Comparison of ENCODE assay signal across 8 cellular contexts in genomic region chr3:105868450-105868744, GRCh38. TPM values are rescaled to one million over a fixed set of nuclear protein-coding genes. Genes with fewer than 3 reads are reported as not detected.
DNase-seq lines count a peak whose midpoint lies in the region; ATAC-seq and TF ChIP-seq lines count a peak whose summit lies in the region.

No MANE protein-coding gene starts in this region.

- peaks cover 4 to 51% (median 6%) of the 10 kb centered on the region in 3 donors for H3K4me1 ChIP-seq in gastroesophageal sphincter

- peak overlapping the region; percentile 58 for H2AFZ ChIP-seq in neural cell (ENCODE audit: low read depth, low read length)

- no peaks in the 10 kb centered on the region for H3F3A ChIP-seq in neural cell (ENCODE audit: insufficient read depth, low read length, poor library complexity, severe bottlenecking)

- no peak for TF ChIP-seq POLR2A in gastroesophageal sphincter (IDR thresholded peaks at IDR 0.05)

- no peak for TF ChIP-seq RAD21 in neural cell (conservative IDR thresholded peaks at IDR 0.05)

- TF ChIP-seq EP300 in gastroesophageal sphincter (IDR thresholded peaks at IDR 0.05) (no peak), neural cell (conservative IDR thresholded peaks at IDR 0.05; ENCODE audit: poor library complexity, severe bottlenecking) (no peak)

- H3K4me3 ChIP-seq in gastroesophageal sphincter: peak overlapping the region; percentile 81 to 91
- peak overlapping the region; percentile 87 for H3K4me3 ChIP-seq in neural cell (ENCODE audit: low read length)

- H3K79me2 ChIP-seq in neural cell (replicated peaks; ENCODE audit: insufficient read depth, low read length): peaks cover 56% of the 10 kb centered on the region

- peak; percentile 37 for ATAC-seq in gastroesophageal sphincter

- WGBS in gastroesophageal sphincter (ENCODE audit: low coverage in 1 of 2), 2 donors: 0% methylated on average over 1 of the region's 27 CpGs; no CpG with 5 or more reads in 1 of the 2 donors

- H4K20me1 ChIP-seq in neural cell (ENCODE audit: insufficient read depth): no peaks in the 10 kb centered on the region

- H3K9me3 ChIP-seq in gastroesophageal sphincter (no peaks in the 10 kb centered on the region), neural cell (ENCODE audit: low read length) (no peaks in the 10 kb centered on the region)

- H3K27me3 ChIP-seq in gastroesophageal sphincter: no peaks in the 10 kb centered on the region
- no peaks in the 10 kb centered on the region for H3K27me3 ChIP-seq in neural cell (ENCODE audit: insufficient read depth, low read depth, low read length)

- peak; percentile 74 for DNase-seq in NCI-H82 (lab: John Stamatoyannopoulos, UW)
- no peak for DNase-seq in NCI-H82 treated with DMSO at 0.1 percent for 48 hours (lab: John Stamatoyannopoulos, UW; ENCODE audit: unreplicated experiment)
- peak; percentile 53 for DNase-seq in HCEC 1CT
- peak; percentile 44 for DNase-seq in NCI-H1105 treated with DMSO at 0.1 percent for 48 hours (lab: John Stamatoyannopoulos, UW)
- DNase-seq in activated naive CD4-positive, alpha-beta T cell treated with Interleukin-2 at 50 U/mL for 16 hours: peak; percentile 38
- DNase-seq in NCI-H1694 (lab: John Stamatoyannopoulos, UW): no peak

- no peaks in the 10 kb centered on the region for H3K9me2 ChIP-seq in neural cell (ENCODE audit: insufficient read depth, low read length)

- H3K36me3 ChIP-seq in gastroesophageal sphincter (no peaks in the 10 kb centered on the region), neural cell (ENCODE audit: insufficient read depth, low read length) (no peaks in the 10 kb centered on the region)

- H3K4me2 ChIP-seq in neural cell (ENCODE audit: low read length): peak overlapping the region; percentile 81

- H3K9ac ChIP-seq in neural cell (ENCODE audit: low read length): peak overlapping the region; percentile 90

- H3K27ac ChIP-seq in gastroesophageal sphincter (peak overlapping the region; percentile 94 to 98 (median 96)), neural cell (ENCODE audit: low read length) (peak overlapping the region; percentile 96)

- TF ChIP-seq CTCF in gastroesophageal sphincter (IDR thresholded peaks at IDR 0.05) (no peak), neural cell (IDR thresholded peaks at IDR 0.05; ENCODE audit: poor library complexity, severe bottlenecking) (no peak)

TF ChIP-seq in neural cell, 6 proteins besides CTCF, POLR2A, EP300 and RAD21:
- peak; percentile 50 for TF ChIP-seq SMC3 (conservative IDR thresholded peaks at IDR 0.05; ENCODE audit: poor library complexity)
- no peak for TF ChIP-seq EZH2 (IDR thresholded peaks at IDR 0.05; ENCODE audit: borderline replicate concordance, insufficient read depth, low read length, poor library complexity, severe bottlenecking)

RNA-seq across cellular contexts. Expression of gene CBLB, which starts 0.4 kb away (rescaled TPM):
- 10 to 100 TPM; 27.4 to 59.4 (median 40.4) TPM for total RNA-seq in gastroesophageal sphincter
- polyA plus RNA-seq in neural cell: 32.6 and 36.4 TPM in 2 replicates
- 120 and 212 TPM in 2 replicates for polyA minus RNA-seq in neural cell

Comparison
In these comparisons a context has a peak if more than half of its experiments do, and no peak if none do; other contexts are left out.
1. DNase-seq: peak in NCI-H82 (single experiment), HCEC 1CT (single experiment), NCI-H1105 treated with DMSO at 0.1 percent for 48 hours (single experiment) and activated naive CD4-positive, alpha-beta T cell treated with Interleukin-2 at 50 U/mL for 16 hours (single experiment); none in NCI-H82 treated with DMSO at 0.1 percent for 48 hours (single experiment) and NCI-H1694 (single experiment).